ENCODE assay signal across 8 cellular contexts in genomic region chr11:63614136-63614664, GRCh38. TPM values are rescaled to one million over a fixed set of nuclear protein-coding genes. Genes with fewer than 3 reads are reported as not detected.
DNase-seq lines count a peak whose midpoint lies in the region; ATAC-seq and TF ChIP-seq lines count a peak whose summit lies in the region.

Gene PLAAT3, minus strand, starts transcription at chr11:63614433. Its CDS starts 419 bp downstream, at chr11:63614014.

- no peak for TF ChIP-seq CTCF in BJ (IDR thresholded peaks at IDR 0.05; ENCODE audit: insufficient read depth, low read depth, low read length)
- no peak for TF ChIP-seq CTCF in fibroblast of the aortic adventitia (IDR thresholded peaks at IDR 0.05; ENCODE audit: insufficient read depth, low read length)
- no peak for TF ChIP-seq CTCF in thoracic aorta (IDR thresholded peaks at IDR 0.05)

- H3K27me3 ChIP-seq in BJ (ENCODE audit: control insufficient read depth, insufficient read depth, low read length) (peaks cover 2% of the 10 kb centered on the region; the same call in 1 of the 2 replicates), thoracic aorta (replicated peaks; ENCODE audit: insufficient read depth) (no peaks in the 10 kb centered on the region)

- H3K36me3 ChIP-seq in BJ (ENCODE audit: control insufficient read depth, insufficient read depth, low read length) = no peaks in the 10 kb centered on the region
- no peaks in the 10 kb centered on the region for H3K36me3 ChIP-seq in thoracic aorta

- H3K27ac Mint-ChIP-seq in activated T-helper 2 cell treated with anti-CD3 and anti-CD28 coated beads, Interferon-gamma antibody, Interleukin-2, Interleukin-4, amounts not matched to agents 10 μg/mL and 5 μg/mL and 100 μg/mL, durations not matched to agents 14 hours and 24 hours and 36 hours = no peak within 1 kb of the TSS

- H3K9me3 Mint-ChIP-seq in activated T-helper 2 cell treated with anti-CD3 and anti-CD28 coated beads, Interferon-gamma antibody, Interleukin-2, Interleukin-4, amounts not matched to agents 10 μg/mL and 5 μg/mL and 100 μg/mL, durations not matched to agents 14 hours and 24 hours and 36 hours = no peaks in the 10 kb centered on the region

- no peaks in the 10 kb centered on the region for H3K36me3 Mint-ChIP-seq in activated T-helper 2 cell treated with anti-CD3 and anti-CD28 coated beads, Interferon-gamma antibody, Interleukin-2, Interleukin-4, amounts not matched to agents 10 μg/mL and 5 μg/mL and 100 μg/mL, durations not matched to agents 14 hours and 24 hours and 36 hours (ENCODE audit: low read depth)

- H3K27ac ChIP-seq in thoracic aorta = peak within 1 kb of the TSS; percentile 69 to 82

- H3K27me3 Mint-ChIP-seq in activated T-helper 2 cell treated with anti-CD3 and anti-CD28 coated beads, Interferon-gamma antibody, Interleukin-2, Interleukin-4, amounts not matched to agents 10 μg/mL and 5 μg/mL and 100 μg/mL, durations not matched to agents 14 hours and 24 hours and 36 hours (ENCODE audit: low read depth) = peaks cover 27% of the 10 kb centered on the region

- peaks cover 9% of the 10 kb centered on the region for H3K4me1 Mint-ChIP-seq in activated T-helper 2 cell treated with anti-CD3 and anti-CD28 coated beads, Interferon-gamma antibody, Interleukin-2, Interleukin-4, amounts not matched to agents 10 μg/mL and 5 μg/mL and 100 μg/mL, durations not matched to agents 14 hours and 24 hours and 36 hours (ENCODE audit: low read depth)

- H3K4me3 Mint-ChIP-seq in activated T-helper 2 cell treated with anti-CD3 and anti-CD28 coated beads, Interferon-gamma antibody, Interleukin-2, Interleukin-4, amounts not matched to agents 10 μg/mL and 5 μg/mL and 100 μg/mL, durations not matched to agents 14 hours and 24 hours and 36 hours (ENCODE audit: low read depth) = peak within 1 kb of the TSS; percentile 77

- CTCF ChIA-PET in BJ (lab: Yijun Ruan, JAX) = no interaction called here

- H3K4me3 ChIP-seq in BJ (ENCODE audit: low read depth, low read length) = peak within 1 kb of the TSS; percentile 45
- peak within 1 kb of the TSS; percentile 79 for H3K4me3 ChIP-seq in fibroblast of the aortic adventitia (ENCODE audit: low read depth, low read length)
- peak within 1 kb of the TSS; percentile 97 for H3K4me3 ChIP-seq in thoracic aorta

- intact Hi-C loops in activated T-helper 2 cell treated with anti-CD3 and anti-CD28 coated beads, Interferon-gamma antibody, Interleukin-2, Interleukin-4, amounts not matched to agents 10 μg/mL and 5 μg/mL and 100 μg/mL, durations not matched to agents 14 hours and 24 hours and 36 hours (cut with micrococcal nuclease) = loop anchor here (5.0 kb wide), 3 partner anchors 47 to 122 kb away; partner anchors contain the start of genes PLAAT4 and PLAAT5

- no peaks in the 10 kb centered on the region for H3K9me3 ChIP-seq in thoracic aorta

- no peak for DNase-seq in BJ (ENCODE audit: low read depth)
- peak; percentile 56 for DNase-seq in NCI-H510A treated with DMSO at 0.1 percent for 48 hours (lab: John Stamatoyannopoulos, UW)
- no peak for DNase-seq in activated T-helper 2 cell treated with anti-CD3 and anti-CD28 coated beads, Interferon-gamma antibody, Interleukin-2, Interleukin-4, amounts not matched to agents 10 μg/mL and 5 μg/mL and 100 μg/mL, durations not matched to agents 14 hours and 24 hours and 36 hours (ENCODE audit: low spot score)
- peak; percentile 62 for DNase-seq in fibroblast of the aortic adventitia (ENCODE audit: low read depth)
- peak; percentile 88 for DNase-seq in myocyte (ENCODE audit: low read depth)
- DNase-seq in thoracic aorta (ENCODE audit: low spot score) = peak; percentile 40

- POLR2A ChIA-PET in BJ (lab: Charles Lee) = no interaction called here

- peak; percentile 44 for ATAC-seq in GM19397 (IDR thresholded peaks at IDR 0.05; ENCODE audit: unreplicated experiment)
- peak; percentile 55 for ATAC-seq in thoracic aorta (ENCODE audit: insufficient number of reproducible peaks, low FRiP score, low read depth)
- no peak for ATAC-seq in HG02852 (IDR thresholded peaks at IDR 0.05; ENCODE audit: unreplicated experiment)

- peaks cover 21 to 39% of the 10 kb centered on the region in 2 donors for H3K4me1 ChIP-seq in thoracic aorta (ENCODE audit: control insufficient read depth in 1 of 2, low read depth in 2 of 2)

RNA-seq across cellular contexts. Expression of gene PLAAT3, which starts in this region (rescaled TPM):
- 12.5 and 17.6 TPM in 2 replicates for polyA plus RNA-seq in BJ (2011; rRNA removed)
- polyA minus RNA-seq in BJ (2011; rRNA and poly(A)+ RNA removed) = 5.3 and 13.8 TPM in 2 replicates
- total RNA-seq in activated T-helper 2 cell treated with anti-CD3 and anti-CD28 coated beads, Interferon-gamma antibody, Interleukin-2, Interleukin-4, amounts not matched to agents 10 μg/mL and 5 μg/mL and 100 μg/mL, durations not matched to agents 14 hours and 24 hours and 36 hours = 15.2 and 17.3 TPM in 2 replicates
- 9.0 and 71.9 TPM in 2 replicates for total RNA-seq in fibroblast of the aortic adventitia (ENCODE audit: low replicate concordance)
- 83.5 and 90.2 TPM in 2 replicates for total RNA-seq in myocyte
- polyA plus RNA-seq in myocyte (2012) = 116 TPM
- total RNA-seq in thoracic aorta = 10 to 100 TPM; 29.5 to 48.7 TPM

Comparison
In these comparisons a context has a peak if more than half of its experiments do, and no peak if none do; other contexts are left out.
1. DNase-seq: peak in NCI-H510A treated with DMSO at 0.1 percent for 48 hours (single experiment), fibroblast of the aortic adventitia (single experiment), myocyte (single experiment) and thoracic aorta (single experiment); none in BJ (single experiment) and activated T-helper 2 cell treated with anti-CD3 and anti-CD28 coated beads, Interferon-gamma antibody, Interleukin-2, Interleukin-4, amounts not matched to agents 10 μg/mL and 5 μg/mL and 100 μg/mL, durations not matched to agents 14 hours and 24 hours and 36 hours (single experiment).
2. H3K4me3 ChIP-seq: peak in every context shown above with its lines; median percentile 97 in thoracic aorta; 79 in fibroblast of the aortic adventitia; 45 in BJ.